ENCODE assay signal across 1 cellular context in the genomic region with DNA sequence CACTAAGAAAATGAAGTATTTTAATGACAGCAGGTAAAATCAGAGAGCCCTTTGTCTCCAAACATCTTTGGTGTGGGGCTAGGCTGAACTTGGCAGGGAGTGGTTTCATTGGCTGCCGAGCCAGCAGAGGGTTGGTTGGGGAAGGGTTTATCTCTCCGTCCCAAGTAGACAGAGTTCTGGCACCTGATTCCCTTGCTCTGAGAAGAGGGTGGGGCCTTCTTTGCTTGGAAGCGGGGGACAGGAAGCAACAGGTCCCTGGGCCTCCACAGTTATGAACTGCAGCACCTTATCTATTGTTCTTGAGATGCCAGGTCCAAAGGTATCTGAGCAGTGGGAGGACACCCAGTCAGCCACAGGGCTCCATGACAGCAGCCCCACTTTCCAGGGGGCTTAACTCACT.
TF ChIP-seq lines count a peak whose summit lies in the region.

No MANE protein-coding gene starts in this region.

TF ChIP-seq in K562, 482 proteins besides CTCF, POLR2A, EP300 and RAD21 (continued from another document):
- TF ChIP-seq, protein P1, sequence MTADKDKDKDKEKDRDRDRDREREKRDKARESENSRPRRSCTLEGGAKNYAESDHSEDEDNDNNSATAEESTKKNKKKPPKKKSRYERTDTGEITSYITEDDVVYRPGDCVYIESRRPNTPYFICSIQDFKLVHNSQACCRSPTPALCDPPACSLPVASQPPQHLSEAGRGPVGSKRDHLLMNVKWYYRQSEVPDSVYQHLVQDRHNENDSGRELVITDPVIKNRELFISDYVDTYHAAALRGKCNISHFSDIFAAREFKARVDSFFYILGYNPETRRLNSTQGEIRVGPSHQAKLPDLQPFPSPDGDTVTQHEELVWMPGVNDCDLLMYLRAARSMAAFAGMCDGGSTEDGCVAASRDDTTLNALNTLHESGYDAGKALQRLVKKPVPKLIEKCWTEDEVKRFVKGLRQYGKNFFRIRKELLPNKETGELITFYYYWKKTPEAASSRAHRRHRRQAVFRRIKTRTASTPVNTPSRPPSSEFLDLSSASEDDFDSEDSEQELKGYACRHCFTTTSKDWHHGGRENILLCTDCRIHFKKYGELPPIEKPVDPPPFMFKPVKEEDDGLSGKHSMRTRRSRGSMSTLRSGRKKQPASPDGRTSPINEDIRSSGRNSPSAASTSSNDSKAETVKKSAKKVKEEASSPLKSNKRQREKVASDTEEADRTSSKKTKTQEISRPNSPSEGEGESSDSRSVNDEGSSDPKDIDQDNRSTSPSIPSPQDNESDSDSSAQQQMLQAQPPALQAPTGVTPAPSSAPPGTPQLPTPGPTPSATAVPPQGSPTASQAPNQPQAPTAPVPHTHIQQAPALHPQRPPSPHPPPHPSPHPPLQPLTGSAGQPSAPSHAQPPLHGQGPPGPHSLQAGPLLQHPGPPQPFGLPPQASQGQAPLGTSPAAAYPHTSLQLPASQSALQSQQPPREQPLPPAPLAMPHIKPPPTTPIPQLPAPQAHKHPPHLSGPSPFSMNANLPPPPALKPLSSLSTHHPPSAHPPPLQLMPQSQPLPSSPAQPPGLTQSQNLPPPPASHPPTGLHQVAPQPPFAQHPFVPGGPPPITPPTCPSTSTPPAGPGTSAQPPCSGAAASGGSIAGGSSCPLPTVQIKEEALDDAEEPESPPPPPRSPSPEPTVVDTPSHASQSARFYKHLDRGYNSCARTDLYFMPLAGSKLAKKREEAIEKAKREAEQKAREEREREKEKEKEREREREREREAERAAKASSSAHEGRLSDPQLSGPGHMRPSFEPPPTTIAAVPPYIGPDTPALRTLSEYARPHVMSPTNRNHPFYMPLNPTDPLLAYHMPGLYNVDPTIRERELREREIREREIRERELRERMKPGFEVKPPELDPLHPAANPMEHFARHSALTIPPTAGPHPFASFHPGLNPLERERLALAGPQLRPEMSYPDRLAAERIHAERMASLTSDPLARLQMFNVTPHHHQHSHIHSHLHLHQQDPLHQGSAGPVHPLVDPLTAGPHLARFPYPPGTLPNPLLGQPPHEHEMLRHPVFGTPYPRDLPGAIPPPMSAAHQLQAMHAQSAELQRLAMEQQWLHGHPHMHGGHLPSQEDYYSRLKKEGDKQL (CRISPR knock-in tag; IDR thresholded peaks at IDR 0.05; ENCODE audit: borderline replicate concordance) = no peak
- no peak for TF ChIP-seq MEF2D (tag; conservative IDR thresholded peaks at IDR 0.05; ENCODE audit: low read depth)
- TF ChIP-seq E2F4 (CRISPR knock-in tag; IDR thresholded peaks at IDR 0.05; ENCODE audit: low read depth) = no peak
- TF ChIP-seq, protein P2, sequence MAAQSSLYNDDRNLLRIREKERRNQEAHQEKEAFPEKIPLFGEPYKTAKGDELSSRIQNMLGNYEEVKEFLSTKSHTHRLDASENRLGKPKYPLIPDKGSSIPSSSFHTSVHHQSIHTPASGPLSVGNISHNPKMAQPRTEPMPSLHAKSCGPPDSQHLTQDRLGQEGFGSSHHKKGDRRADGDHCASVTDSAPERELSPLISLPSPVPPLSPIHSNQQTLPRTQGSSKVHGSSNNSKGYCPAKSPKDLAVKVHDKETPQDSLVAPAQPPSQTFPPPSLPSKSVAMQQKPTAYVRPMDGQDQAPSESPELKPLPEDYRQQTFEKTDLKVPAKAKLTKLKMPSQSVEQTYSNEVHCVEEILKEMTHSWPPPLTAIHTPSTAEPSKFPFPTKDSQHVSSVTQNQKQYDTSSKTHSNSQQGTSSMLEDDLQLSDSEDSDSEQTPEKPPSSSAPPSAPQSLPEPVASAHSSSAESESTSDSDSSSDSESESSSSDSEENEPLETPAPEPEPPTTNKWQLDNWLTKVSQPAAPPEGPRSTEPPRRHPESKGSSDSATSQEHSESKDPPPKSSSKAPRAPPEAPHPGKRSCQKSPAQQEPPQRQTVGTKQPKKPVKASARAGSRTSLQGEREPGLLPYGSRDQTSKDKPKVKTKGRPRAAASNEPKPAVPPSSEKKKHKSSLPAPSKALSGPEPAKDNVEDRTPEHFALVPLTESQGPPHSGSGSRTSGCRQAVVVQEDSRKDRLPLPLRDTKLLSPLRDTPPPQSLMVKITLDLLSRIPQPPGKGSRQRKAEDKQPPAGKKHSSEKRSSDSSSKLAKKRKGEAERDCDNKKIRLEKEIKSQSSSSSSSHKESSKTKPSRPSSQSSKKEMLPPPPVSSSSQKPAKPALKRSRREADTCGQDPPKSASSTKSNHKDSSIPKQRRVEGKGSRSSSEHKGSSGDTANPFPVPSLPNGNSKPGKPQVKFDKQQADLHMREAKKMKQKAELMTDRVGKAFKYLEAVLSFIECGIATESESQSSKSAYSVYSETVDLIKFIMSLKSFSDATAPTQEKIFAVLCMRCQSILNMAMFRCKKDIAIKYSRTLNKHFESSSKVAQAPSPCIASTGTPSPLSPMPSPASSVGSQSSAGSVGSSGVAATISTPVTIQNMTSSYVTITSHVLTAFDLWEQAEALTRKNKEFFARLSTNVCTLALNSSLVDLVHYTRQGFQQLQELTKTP (IDR thresholded peaks at IDR 0.05; ENCODE audit: low read depth in 1 of 2, partially characterized antibody in 2 of 2) = no peak
- no peak for TF ChIP-seq ESRRB (CRISPR knock-in tag; IDR thresholded peaks at IDR 0.05; ENCODE audit: borderline replicate concordance)
- TF ChIP-seq NR2C1 (IDR thresholded peaks at IDR 0.05) = no peak
- TF ChIP-seq NR2C1 (tag; IDR thresholded peaks at IDR 0.05) = no peak
- peak; percentile 56 for TF ChIP-seq BHLHE40 (IDR thresholded peaks at IDR 0.05; ENCODE audit: low read length)
- TF ChIP-seq MCM2 (IDR thresholded peaks at IDR 0.05; ENCODE audit: low read depth) = no peak
- TF ChIP-seq ZKSCAN8 (CRISPR knock-in tag; IDR thresholded peaks at IDR 0.05) = no peak
- no peak; the same call in 1 of the 2 replicates for TF ChIP-seq ESRRA (IDR thresholded peaks at IDR 0.05; ENCODE audit: borderline replicate concordance, low read depth)
- TF ChIP-seq, protein P3, sequence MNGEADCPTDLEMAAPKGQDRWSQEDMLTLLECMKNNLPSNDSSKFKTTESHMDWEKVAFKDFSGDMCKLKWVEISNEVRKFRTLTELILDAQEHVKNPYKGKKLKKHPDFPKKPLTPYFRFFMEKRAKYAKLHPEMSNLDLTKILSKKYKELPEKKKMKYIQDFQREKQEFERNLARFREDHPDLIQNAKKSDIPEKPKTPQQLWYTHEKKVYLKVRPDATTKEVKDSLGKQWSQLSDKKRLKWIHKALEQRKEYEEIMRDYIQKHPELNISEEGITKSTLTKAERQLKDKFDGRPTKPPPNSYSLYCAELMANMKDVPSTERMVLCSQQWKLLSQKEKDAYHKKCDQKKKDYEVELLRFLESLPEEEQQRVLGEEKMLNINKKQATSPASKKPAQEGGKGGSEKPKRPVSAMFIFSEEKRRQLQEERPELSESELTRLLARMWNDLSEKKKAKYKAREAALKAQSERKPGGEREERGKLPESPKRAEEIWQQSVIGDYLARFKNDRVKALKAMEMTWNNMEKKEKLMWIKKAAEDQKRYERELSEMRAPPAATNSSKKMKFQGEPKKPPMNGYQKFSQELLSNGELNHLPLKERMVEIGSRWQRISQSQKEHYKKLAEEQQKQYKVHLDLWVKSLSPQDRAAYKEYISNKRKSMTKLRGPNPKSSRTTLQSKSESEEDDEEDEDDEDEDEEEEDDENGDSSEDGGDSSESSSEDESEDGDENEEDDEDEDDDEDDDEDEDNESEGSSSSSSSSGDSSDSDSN (IDR thresholded peaks at IDR 0.05; ENCODE audit: borderline replicate concordance in 1 of 2, low read depth in 2 of 2, low read length in 2 of 2) = no peak
- TF ChIP-seq HDAC2 (IDR thresholded peaks at IDR 0.05) = peak; percentile 60; the same call in 1 of the 2 replicates
- peak; percentile 87 for TF ChIP-seq SOX6 (IDR thresholded peaks at IDR 0.05)
- no peak for TF ChIP-seq PHB (CRISPR knock-in tag; IDR thresholded peaks at IDR 0.05)
- TF ChIP-seq NFYB (IDR thresholded peaks at IDR 0.05; ENCODE audit: extremely low read depth, insufficient read length) = peak; percentile 22
- 0 out of 2 replicates have a peak, but pooled peaks have one; percentile 15 for TF ChIP-seq JUND (IDR thresholded peaks at IDR 0.05; ENCODE audit: borderline replicate concordance, low read depth, low read length)
- no peak; the same call in 2 of the 3 replicates for TF ChIP-seq JUND (tag; IDR thresholded peaks at IDR 0.05; ENCODE audit: borderline replicate concordance, low read depth, low read length)
- TF ChIP-seq THAP12 (CRISPR knock-in tag; IDR thresholded peaks at IDR 0.05) = no peak
- TF ChIP-seq CHD1 (IDR thresholded peaks at IDR 0.05; ENCODE audit: low read length) = no peak
- TF ChIP-seq ARID1B (IDR thresholded peaks at IDR 0.05) = peak; percentile 68; the same call in 1 of the 2 replicates
- peak; percentile 35; the same call in 1 of the 2 replicates for TF ChIP-seq CXXC5 (CRISPR knock-in tag; IDR thresholded peaks at IDR 0.05)
- TF ChIP-seq MTA3 (IDR thresholded peaks at IDR 0.05; ENCODE audit: borderline replicate concordance) = 0 out of 2 replicates have a peak, but pooled peaks have one; percentile 52
- TF ChIP-seq, protein P4, sequence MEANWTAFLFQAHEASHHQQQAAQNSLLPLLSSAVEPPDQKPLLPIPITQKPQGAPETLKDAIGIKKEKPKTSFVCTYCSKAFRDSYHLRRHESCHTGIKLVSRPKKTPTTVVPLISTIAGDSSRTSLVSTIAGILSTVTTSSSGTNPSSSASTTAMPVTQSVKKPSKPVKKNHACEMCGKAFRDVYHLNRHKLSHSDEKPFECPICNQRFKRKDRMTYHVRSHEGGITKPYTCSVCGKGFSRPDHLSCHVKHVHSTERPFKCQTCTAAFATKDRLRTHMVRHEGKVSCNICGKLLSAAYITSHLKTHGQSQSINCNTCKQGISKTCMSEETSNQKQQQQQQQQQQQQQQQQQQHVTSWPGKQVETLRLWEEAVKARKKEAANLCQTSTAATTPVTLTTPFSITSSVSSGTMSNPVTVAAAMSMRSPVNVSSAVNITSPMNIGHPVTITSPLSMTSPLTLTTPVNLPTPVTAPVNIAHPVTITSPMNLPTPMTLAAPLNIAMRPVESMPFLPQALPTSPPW (CRISPR knock-in tag; IDR thresholded peaks at IDR 0.05) = peak; percentile 62
- TF ChIP-seq SIX5 (IDR thresholded peaks at IDR 0.05; ENCODE audit: borderline replicate concordance in 1 of 2, insufficient read depth in 1 of 2, low read depth in 1 of 2, low read length in 2 of 2) = no peak
- peak; percentile 14 to 25; a peak in 1 of 4 replicates for TF ChIP-seq NRF1 (conservative IDR thresholded peaks at IDR 0.05 in 1 of 2, IDR thresholded peaks at IDR 0.05 in 1 of 2)
- no peak for TF ChIP-seq E2F3 (CRISPR knock-in tag; IDR thresholded peaks at IDR 0.05)
